ENCODE assay signal across 8 cellular contexts in the genomic region with DNA sequence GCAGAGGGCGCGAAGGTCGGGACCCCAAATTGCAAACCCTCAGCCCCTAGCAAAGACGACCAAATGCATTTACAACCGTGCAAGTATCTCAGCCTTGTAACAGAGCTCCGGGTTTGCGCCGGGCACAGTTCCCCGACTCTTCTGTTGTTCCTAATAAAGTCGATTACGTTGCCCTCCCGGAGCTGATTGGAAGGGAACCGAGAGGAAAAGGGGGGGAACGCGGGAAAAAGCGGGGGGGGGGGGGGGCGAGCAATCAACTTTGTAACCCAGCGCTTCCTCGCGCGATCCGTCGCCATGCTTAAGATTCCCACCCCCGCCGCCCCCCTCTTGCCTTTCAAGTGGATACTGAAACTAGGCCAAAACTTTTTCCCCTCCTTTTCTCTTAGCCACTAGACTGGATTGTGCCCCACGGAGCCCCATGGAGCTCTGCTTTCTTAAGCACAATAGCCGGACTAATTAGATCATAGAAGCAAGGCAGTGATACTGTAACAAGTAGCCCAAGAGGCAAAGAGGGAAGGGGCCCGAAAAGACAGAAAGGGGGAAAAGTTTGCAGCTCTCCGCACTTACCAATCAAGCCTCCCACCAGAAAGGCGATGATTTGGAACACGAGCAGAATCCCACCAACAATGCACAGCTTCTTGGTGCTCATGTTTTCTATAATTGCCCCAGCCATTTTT. TPM values are rescaled to one million over a fixed set of nuclear protein-coding genes. Genes with fewer than 3 reads are reported as not detected.
DNase-seq lines count a peak whose midpoint lies in the region; ATAC-seq, FAIRE-seq and TF ChIP-seq lines count a peak whose summit lies in the region.

No MANE protein-coding gene starts in this region.

- DNase-seq in GM13976 (ENCODE audit: low spot score) = peak; percentile 32
- peak; percentile 78 for DNase-seq in NCI-H748 (lab: John Stamatoyannopoulos, UW; ENCODE audit: unreplicated experiment)
- DNase-seq in ecto neural progenitor cell (ENCODE audit: low spot score) = peak; percentile 76
- peak; percentile 50 for DNase-seq in lung (ENCODE audit: low spot score)
- DNase-seq in thoracic aorta (ENCODE audit: low spot score) = peak; percentile 25
- no peak for DNase-seq in NK-92 (lab: John Stamatoyannopoulos, UW; ENCODE audit: unreplicated experiment)
- no peak for DNase-seq in GM12892 (ENCODE audit: insufficient read length)
- no peak for DNase-seq in SIG-M5 (lab: John Stamatoyannopoulos, UW)

- FAIRE-seq in GM12892 (lab: Jason Lieb, UNC) = no peak

- H3K27me3 ChIP-seq in lung (ENCODE audit: control insufficient read depth, insufficient read depth) (no peaks in the 10 kb centered on the region), thoracic aorta (replicated peaks; ENCODE audit: insufficient read depth) (no peaks in the 10 kb centered on the region)

- peak overlapping the region; percentile 67 for H3K4me3 ChIP-seq in lung
- H3K4me3 ChIP-seq in thoracic aorta = peak overlapping the region; percentile 80

- H3K9me3 ChIP-seq in lung (ENCODE audit: control insufficient read depth in 2 of 2, insufficient read depth in 1 of 2, low read length in 1 of 2) (no peaks in the 10 kb centered on the region), thoracic aorta (no peaks in the 10 kb centered on the region)

- ATAC-seq in lung (ENCODE audit: insufficient read depth, low FRiP score) (peak; percentile 7), thoracic aorta (ENCODE audit: insufficient number of reproducible peaks, low FRiP score, low read depth) (peak; percentile 57)

- no peak for TF ChIP-seq POLR2A in GM12892 (IDR thresholded peaks at IDR 0.05; ENCODE audit: low read depth, low read length)

- peak overlapping the region; percentile 74 to 87 for H3K27ac ChIP-seq in lung (ENCODE audit: low read depth in 1 of 2, low read length in 1 of 2)
- H3K27ac ChIP-seq in thoracic aorta = peak overlapping the region; percentile 82 to 83

- TF ChIP-seq CTCF in GM13976 (IDR thresholded peaks at IDR 0.05; ENCODE audit: borderline replicate concordance, control extremely low read depth, extremely low read depth, insufficient read depth, missing control alignments) (no peak), lung (IDR thresholded peaks at IDR 0.05; ENCODE audit: control extremely low read depth, extremely low read depth) (no peak), thoracic aorta (IDR thresholded peaks at IDR 0.05) (no peak)

- H3K36me3 ChIP-seq in lung (ENCODE audit: control insufficient read depth in 2 of 2, insufficient read depth in 2 of 2, low read length in 2 of 2) = no peaks in the 10 kb centered on the region
- H3K36me3 ChIP-seq in thoracic aorta = no peaks in the 10 kb centered on the region

- H3K4me1 ChIP-seq in lung (ENCODE audit: control insufficient read depth in 2 of 2, insufficient read depth in 2 of 2, low read length in 2 of 2) (peaks cover 0 to 10% of the 10 kb centered on the region in 2 donors), thoracic aorta (ENCODE audit: control insufficient read depth in 1 of 2, low read depth in 2 of 2) (peaks cover 11 to 31% of the 10 kb centered on the region in 2 donors)

- 0 to 1% methylated on average over 29 to 31 of the region's 31 CpGs for WGBS in lung, 2 donors

- in situ Hi-C loops in GM13976 (cut with MboI; ENCODE audit: low sequenced_read_pairs, unreplicated experiment) = no loop called here

RNA-seq across cellular contexts. Expression of gene WLS, which starts 0.6 kb away (rescaled TPM):
- total RNA-seq in lung (100 to 1,000 TPM; 111 to 128 TPM), thoracic aorta (10 to 100 TPM; 73.9 to 80.1 TPM)
- 10 to 100 TPM; 27.3 to 32.9 TPM for polyA plus RNA-seq in lung
- polyA plus RNA-seq in GM12892 (2012; ENCODE audit: missing spikeins) = not detected

Comparison
In these comparisons a context has a peak if more than half of its experiments do, and no peak if none do; other contexts are left out.
1. DNase-seq: peak in GM13976 (single experiment), NCI-H748 (single experiment), ecto neural progenitor cell (single experiment), lung (single experiment) and thoracic aorta (single experiment); none in NK-92 (single experiment), GM12892 (single experiment) and SIG-M5 (single experiment).